9 cellular contexts compared by ENCODE assay signal in the genomic region with DNA sequence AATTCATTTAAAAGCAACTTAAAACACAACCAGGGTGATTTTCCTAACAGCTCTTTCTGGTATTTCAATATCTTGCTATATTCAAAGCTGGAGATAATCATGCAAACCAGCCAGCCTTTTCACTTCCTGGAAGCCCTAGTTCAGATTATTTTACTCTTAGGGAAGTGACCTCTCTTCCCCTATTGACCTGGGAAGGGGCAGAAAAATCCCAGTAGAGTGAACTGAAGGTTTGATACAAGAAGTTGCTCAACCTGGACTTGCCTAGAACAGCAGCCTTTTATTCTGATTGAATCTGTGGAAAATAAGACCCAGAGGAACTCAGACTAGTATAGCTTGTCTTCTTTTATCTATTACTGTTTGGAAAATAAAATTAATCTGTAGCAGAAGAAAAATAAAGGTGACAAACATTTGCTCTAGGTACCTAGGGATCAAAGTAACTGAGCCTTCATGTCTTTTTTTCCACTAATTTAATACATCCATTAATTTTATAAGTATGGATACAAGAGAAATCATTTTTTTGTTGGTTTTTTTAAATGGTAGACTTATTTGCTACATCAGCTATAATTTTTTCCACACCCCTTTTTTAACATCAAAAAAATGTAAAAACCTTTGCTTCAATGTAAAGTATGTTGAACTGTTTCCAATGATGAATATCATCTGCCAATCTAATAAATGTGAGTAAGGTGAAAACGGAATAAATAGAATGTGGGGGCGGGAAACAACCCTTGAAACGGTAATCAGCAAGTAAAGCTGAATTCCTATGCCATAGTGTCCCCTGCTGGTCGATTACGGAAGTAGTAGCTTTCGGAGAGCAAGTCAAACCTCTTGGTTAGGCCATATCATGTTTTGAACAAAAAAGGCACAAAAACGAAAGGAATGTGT.
DNase-seq lines count a peak whose midpoint lies in the region; ATAC-seq lines count a peak whose summit lies in the region.
"Had no signal": no experiment of that assay in that cellular context is flagged by ENCODE, and none has a peak within 500 bp of the region (broad histone marks: within the 10 kb centered on the region; RNA-seq: fewer than 3 reads in every experiment).

No MANE protein-coding gene starts in this region.

- H3K27ac Mint-ChIP-seq in activated T-helper 2 cell treated with anti-CD3 and anti-CD28 coated beads, Interferon-gamma antibody, Interleukin-2, Interleukin-4, amounts not matched to agents 10 μg/mL and 5 μg/mL and 100 μg/mL, durations not matched to agents 14 hours and 24 hours and 36 hours: no peak overlapping the region
- H3K27ac Mint-ChIP-seq: T-helper 17 cell had no signal

- no peaks in the 10 kb centered on the region for H3K27me3 Mint-ChIP-seq in activated T-helper 2 cell treated with anti-CD3 and anti-CD28 coated beads, Interferon-gamma antibody, Interleukin-2, Interleukin-4, amounts not matched to agents 10 μg/mL and 5 μg/mL and 100 μg/mL, durations not matched to agents 14 hours and 24 hours and 36 hours (ENCODE audit: low read depth)

- no peaks in the 10 kb centered on the region for H3K4me1 Mint-ChIP-seq in activated T-helper 2 cell treated with anti-CD3 and anti-CD28 coated beads, Interferon-gamma antibody, Interleukin-2, Interleukin-4, amounts not matched to agents 10 μg/mL and 5 μg/mL and 100 μg/mL, durations not matched to agents 14 hours and 24 hours and 36 hours (ENCODE audit: low read depth)
- H3K4me1 Mint-ChIP-seq: T-helper 17 cell had no signal

- H3K4me3 Mint-ChIP-seq in activated T-helper 2 cell treated with anti-CD3 and anti-CD28 coated beads, Interferon-gamma antibody, Interleukin-2, Interleukin-4, amounts not matched to agents 10 μg/mL and 5 μg/mL and 100 μg/mL, durations not matched to agents 14 hours and 24 hours and 36 hours (ENCODE audit: low read depth): no peak overlapping the region
- H3K4me3 Mint-ChIP-seq: T-helper 17 cell had no signal

- no peaks in the 10 kb centered on the region for H3K9me3 Mint-ChIP-seq in activated T-helper 2 cell treated with anti-CD3 and anti-CD28 coated beads, Interferon-gamma antibody, Interleukin-2, Interleukin-4, amounts not matched to agents 10 μg/mL and 5 μg/mL and 100 μg/mL, durations not matched to agents 14 hours and 24 hours and 36 hours

- DNase-seq in C1 segment of cervical spinal cord (lab: John Stamatoyannopoulos, UW): peak in 10 of 14 donors; percentile 1 to 46 (median 3)
- peak; percentile 26 for DNase-seq in NCI-H2171 (lab: John Stamatoyannopoulos, UW)
- DNase-seq in activated T-helper 2 cell treated with anti-CD3 and anti-CD28 coated beads, Interferon-gamma antibody, Interleukin-2, Interleukin-4, amounts not matched to agents 10 μg/mL and 5 μg/mL and 100 μg/mL, durations not matched to agents 14 hours and 24 hours and 36 hours (ENCODE audit: low spot score): peak; percentile 9
- DNase-seq in hippocampal formation (lab: John Stamatoyannopoulos, UW): peak; percentile 23 to 33
- peak; percentile 8 for DNase-seq in stimulated activated CD4-positive, alpha-beta T cell treated with anti-CD3 and anti-CD28 coated beads, Interleukin-4, amount 100 ng/mL, for 24 hours
- DNase-seq in GOT3 (lab: John Stamatoyannopoulos, UW): no peak

- intact Hi-C loops in activated T-helper 2 cell treated with anti-CD3 and anti-CD28 coated beads, Interferon-gamma antibody, Interleukin-2, Interleukin-4, amounts not matched to agents 10 μg/mL and 5 μg/mL and 100 μg/mL, durations not matched to agents 14 hours and 24 hours and 36 hours (cut with micrococcal nuclease): loop anchor here (5.0 kb wide), 1 partner anchor 1455 kb away; no protein-coding TSS in a partner anchor

- ATAC-seq in GM18517 (IDR thresholded peaks at IDR 0.05; ENCODE audit: unreplicated experiment) (peak; percentile 76), HG03108 (IDR thresholded peaks at IDR 0.05; ENCODE audit: unreplicated experiment) (peak; percentile 72)
- ATAC-seq: T-helper 17 cell had no signal

- H3K36me3 Mint-ChIP-seq in activated T-helper 2 cell treated with anti-CD3 and anti-CD28 coated beads, Interferon-gamma antibody, Interleukin-2, Interleukin-4, amounts not matched to agents 10 μg/mL and 5 μg/mL and 100 μg/mL, durations not matched to agents 14 hours and 24 hours and 36 hours (ENCODE audit: low read depth): no peaks in the 10 kb centered on the region
